ENCODE assay signal across 11 cellular contexts in genomic region chr4:126419266-126419665, GRCh38.
"Had no signal": no experiment of that assay in that cellular context is flagged by ENCODE, and none has a peak within 500 bp of the region (broad histone marks: within the 10 kb centered on the region; RNA-seq: fewer than 3 reads in every experiment).

No MANE protein-coding gene starts in this region.

- H3K9ac ChIP-seq: GM23248 had no signal

- DNase-seq: GM23248, GOT3, H7, H9, HCEC 1CT, HFFc6 had no signal

- H3K4me3 ChIP-seq: GM23248, GM23338, HAP-1 had no signal

- H3K4me1 ChIP-seq: HAP-1 had no signal

- FAIRE-seq: H1, H54 had no signal

- ATAC-seq: GM23338, HCT116 had no signal

- H3K9me3 ChIP-seq: HAP-1 had no signal

- H3K4me2 ChIP-seq: GM23338 had no signal

- H3K36me3 ChIP-seq: HAP-1 had no signal

- H2AFZ ChIP-seq: GM23248, GM23338 had no signal

- H3K27ac ChIP-seq: GM23248 had no signal
